Comparison of ENCODE assay signal across 19 cellular contexts in genomic region chr10:113988535-113988934, GRCh38. TPM values are rescaled to one million over a fixed set of nuclear protein-coding genes. Genes with fewer than 3 reads are reported as not detected.
DNase-seq lines count a peak whose midpoint lies in the region; ATAC-seq, FAIRE-seq and TF ChIP-seq lines count a peak whose summit lies in the region.
"Had no signal": no experiment of that assay in that cellular context is flagged by ENCODE, and none has a peak within 500 bp of the region (broad histone marks: within the 10 kb centered on the region; RNA-seq: fewer than 3 reads in every experiment).

No MANE protein-coding gene starts in this region.

- no peak overlapping the region for H3K4me2 ChIP-seq in astrocyte (ENCODE audit: low read length)

- TF ChIP-seq POLR2A in GM12891 (IDR thresholded peaks at IDR 0.05; ENCODE audit: low read depth, low read length) = no peak

- no peaks in the 10 kb centered on the region for H4K20me1 ChIP-seq in astrocyte (ENCODE audit: insufficient read depth, low read length)
- H4K20me1 ChIP-seq: BLaER1 treated with 17β-estradiol and CSF1 and Interleukin-3, amounts not matched to agents 10 nM and 100 nM had no signal

- DNase-seq in A673 (ENCODE audit: low spot score) = no peak
- no peak for DNase-seq in GM12891 (ENCODE audit: insufficient read length, low spot score)
- no peak for DNase-seq in astrocyte (ENCODE audit: low read depth)
- DNase-seq in RWPE1 (ENCODE audit: low spot score) = no peak
- DNase-seq: 8988T; CD4-positive, alpha-beta T cell; CD8-positive, alpha-beta T cell; DMS79 treated with DMSO at 0.1 percent for 48 hours; GF-D8 had no signal

- POLR2A ChIA-PET in A673 (lab: Charles Lee; ENCODE audit: low non-redundant PET) = no interaction called here
- POLR2A ChIA-PET in RWPE1 (lab: Yijun Ruan, JAX; ENCODE audit: low non-redundant PET) = no interaction called here

- H3K9me3 Mint-ChIP-seq in astrocyte (ENCODE audit: unreplicated experiment) = peaks cover 16% of the 10 kb centered on the region

- H3K4me1 ChIP-seq in A673 (ENCODE audit: insufficient read depth, low read length, poor library complexity, severe bottlenecking) = peaks cover 42% of the 10 kb centered on the region
- peaks cover 3% of the 10 kb centered on the region for H3K4me1 ChIP-seq in astrocyte (ENCODE audit: insufficient read depth, low read length)
- H3K4me1 ChIP-seq: Caco-2 had no signal

- peaks cover 67% of the 10 kb centered on the region for H3K27me3 Mint-ChIP-seq in astrocyte (ENCODE audit: low read depth, unreplicated experiment)

- H3K36me3 ChIP-seq in A673 (ENCODE audit: insufficient read depth, low read length, poor library complexity, severe bottlenecking) (no peaks in the 10 kb centered on the region), astrocyte (ENCODE audit: insufficient read depth, low read length) (no peaks in the 10 kb centered on the region)
- H3K36me3 ChIP-seq: BLaER1 treated with 17β-estradiol and CSF1 and Interleukin-3, amounts not matched to agents 10 nM and 100 nM had no signal

- H3K27ac ChIP-seq in A673 (ENCODE audit: low read depth, low read length, poor library complexity, severe bottlenecking) = peak overlapping the region; percentile 96
- no peak overlapping the region for H3K27ac ChIP-seq in astrocyte (ENCODE audit: low read depth, low read length)
- no peak overlapping the region for H3K27ac ChIP-seq in RWPE1
- H3K27ac ChIP-seq: BLaER1 treated with 17β-estradiol and CSF1 and Interleukin-3, amounts not matched to agents 10 nM and 100 nM; C4-2B had no signal

- CTCF ChIA-PET in A673 (lab: Charles Lee) (no interaction called here), RWPE1 (lab: Yijun Ruan, JAX) (interaction anchor here (0.6 kb wide), 2 partner anchors 83 to 350 kb away, joined by 3 read pairs; no protein-coding TSS in a partner anchor)

- FAIRE-seq in GM12891 (lab: Jason Lieb, UNC) (peak; percentile 68), astrocyte (lab: Jason Lieb, UNC) (peak; percentile 9)
- FAIRE-seq: D721Med, GM12892, GM18507, GM19239 had no signal

- H3K4me3 Mint-ChIP-seq in astrocyte (ENCODE audit: unreplicated experiment) = no peak overlapping the region
- H3K4me3 Mint-ChIP-seq: B cell; CD4-positive, alpha-beta T cell; CD8-positive, alpha-beta T cell had no signal

- no peak overlapping the region for H3K27ac Mint-ChIP-seq in astrocyte (ENCODE audit: unreplicated experiment)
- H3K27ac Mint-ChIP-seq: B cell; CD4-positive, alpha-beta T cell; CD8-positive, alpha-beta T cell had no signal

- no peak overlapping the region for H2AFZ ChIP-seq in astrocyte (ENCODE audit: low read depth, low read length)

- no peak overlapping the region for H3K9ac ChIP-seq in astrocyte (ENCODE audit: low read length)
- H3K9ac ChIP-seq: BLaER1 treated with 17β-estradiol and CSF1 and Interleukin-3, amounts not matched to agents 10 nM and 100 nM had no signal

- no peaks in the 10 kb centered on the region for H3K27me3 ChIP-seq in A673 (replicated peaks; ENCODE audit: insufficient read depth, low read depth, low read length, poor library complexity)
- H3K27me3 ChIP-seq in astrocyte (ENCODE audit: insufficient read depth, low read length) = peaks cover 8% of the 10 kb centered on the region
- H3K27me3 ChIP-seq: BLaER1 treated with 17β-estradiol and CSF1 and Interleukin-3, amounts not matched to agents 10 nM and 100 nM had no signal

- H3K4me1 Mint-ChIP-seq in astrocyte (ENCODE audit: low read depth, unreplicated experiment) = no peaks in the 10 kb centered on the region

- no peak for TF ChIP-seq CTCF in A673 (conservative IDR thresholded peaks at IDR 0.05; ENCODE audit: low read depth, low read length)
- no peak for TF ChIP-seq CTCF in astrocyte (IDR thresholded peaks at IDR 0.05; ENCODE audit: insufficient read depth, low read depth, low read length)
- no peak for TF ChIP-seq CTCF in RWPE1 (conservative IDR thresholded peaks at IDR 0.05; ENCODE audit: low read depth)

- H3K79me2 ChIP-seq in astrocyte (ENCODE audit: insufficient read depth, low read length) = no peaks in the 10 kb centered on the region

- intact Hi-C loops in A673 (cut with micrococcal nuclease; ENCODE audit: unreplicated experiment) = no loop called here

- ATAC-seq in GM19328 (IDR thresholded peaks at IDR 0.05; ENCODE audit: unreplicated experiment) = no peak
- ATAC-seq: CD8-positive, alpha-beta T cell had no signal

- H3K9me3 ChIP-seq in A673 (ENCODE audit: low read depth, low read length, poor library complexity, severe bottlenecking) (peaks cover 8% of the 10 kb centered on the region), astrocyte (ENCODE audit: insufficient read depth, low read depth, low read length) (no peaks in the 10 kb centered on the region)
- H3K9me3 ChIP-seq: Caco-2 had no signal

- H3K36me3 Mint-ChIP-seq in astrocyte (ENCODE audit: low read depth, unreplicated experiment) = peaks cover 4% of the 10 kb centered on the region
- H3K36me3 Mint-ChIP-seq: CD8-positive, alpha-beta T cell had no signal

- H3K4me3 ChIP-seq in A673 (ENCODE audit: low read depth, low read length, poor library complexity, severe bottlenecking) (no peak overlapping the region), astrocyte (ENCODE audit: insufficient read depth, low read depth, low read length) (no peak overlapping the region)
- H3K4me3 ChIP-seq: BLaER1 treated with 17β-estradiol and CSF1 and Interleukin-3, amounts not matched to agents 10 nM and 100 nM had no signal

- BruUV-seq in A673 (replicated peaks; lab: Mats Ljungman, UMichigan) = no TSS peak

TF ChIP-seq in GM12891, 5 proteins besides CTCF, POLR2A, EP300 and RAD21:
- TF ChIP-seq POU2F2 (IDR thresholded peaks at IDR 0.05; ENCODE audit: low read depth, low read length) (no peak), SPI1 (IDR thresholded peaks at IDR 0.05; ENCODE audit: low read depth, low read length) (no peak), POLR2AphosphoS5 (IDR thresholded peaks at IDR 0.05; ENCODE audit: low read depth, low read length) (no peak), PAX5 (IDR thresholded peaks at IDR 0.05; ENCODE audit: insufficient read depth, low read length, severe bottlenecking) (no peak), TAF1 (IDR thresholded peaks at IDR 0.05; ENCODE audit: low read depth, low read length) (no peak)

RNA-seq across cellular contexts. Expression of gene ADRB1, which starts 55.1 kb away (rescaled TPM):
- total RNA-seq in A673 (2021) = 81.6 and 85.2 TPM in 2 replicates
- 2.6 TPM for polyA plus RNA-seq in GM12891 (2012; ENCODE audit: low read depth, missing spikeins)
- 0.62 and 1.3 TPM in 2 replicates for total RNA-seq in astrocyte
- total RNA-seq: B cell had no signal
- polyA plus RNA-seq: BJ had no signal

Comparison
In these comparisons a context has a peak if more than half of its experiments do, and no peak if none do; other contexts are left out.
1. RNA of gene ADRB1, which starts 55.1 kb away (total RNA-seq): 81.6 to 85.2 TPM in A673; 0.62 to 1.3 TPM in astrocyte; every median in the first group is over 10 times any median in the second.